Comparison of ENCODE assay signal across 8 cellular contexts in the genomic region with DNA sequence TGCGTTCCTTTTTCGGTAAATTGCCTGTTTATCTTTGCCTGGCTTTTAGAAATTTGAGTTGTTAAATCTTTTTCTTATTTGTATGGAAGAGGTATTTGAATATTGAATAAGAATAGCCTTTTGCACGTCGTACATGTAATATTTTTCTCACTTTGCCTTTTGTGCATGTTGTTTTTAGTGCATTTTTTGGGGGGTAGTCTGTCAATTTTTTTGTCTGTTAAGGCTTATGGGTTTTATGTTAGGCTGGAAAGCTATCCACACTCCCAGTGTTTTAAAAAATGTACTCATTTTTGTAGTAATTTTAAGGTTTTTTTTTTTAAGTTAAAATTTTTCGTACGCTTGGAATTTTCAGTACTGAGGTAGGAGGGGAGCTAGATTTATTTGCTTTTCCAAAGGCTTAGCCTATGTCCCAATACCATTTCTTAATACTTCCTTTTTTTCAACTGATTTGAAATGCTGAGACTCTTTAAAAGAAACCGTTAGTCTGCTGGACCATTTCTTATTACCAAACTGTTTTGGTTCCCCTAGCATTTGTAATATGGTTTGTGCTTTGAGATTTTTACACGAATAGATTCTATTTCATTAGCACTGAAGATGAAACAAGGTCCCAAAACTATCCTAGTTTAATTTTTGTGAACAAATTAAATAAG. TPM values are rescaled to one million over a fixed set of nuclear protein-coding genes. Genes with fewer than 3 reads are reported as not detected.
A peak's percentile ranks its signal among the peaks of the same experiment; 100 is the strongest.
DNase-seq lines count a peak whose midpoint lies in the region; TF ChIP-seq lines count a peak whose summit lies in the region.

No MANE protein-coding gene starts in this region.

- H3K79me2 ChIP-seq in trophoblast cell (ENCODE audit: control insufficient read depth, insufficient read depth, low read length, poor library complexity): no peaks in the 10 kb centered on the region

- H3K4me1 ChIP-seq in endodermal cell (ENCODE audit: control insufficient read depth, insufficient read depth, low read length) (peaks cover 2% of the 10 kb centered on the region), trophoblast cell (ENCODE audit: control insufficient read depth in 1 of 2, insufficient read depth in 2 of 2, low read length in 2 of 2) (peaks cover 0 to 3% of the 10 kb centered on the region in 2 experiments)

- peaks cover 4% of the 10 kb centered on the region for H3K4me1 Mint-ChIP-seq in endodermal cell

- H3K18ac ChIP-seq in trophoblast cell (ENCODE audit: low read length): no peak overlapping the region

- TF ChIP-seq CTCF in endodermal cell (conservative IDR thresholded peaks at IDR 0.05): no peak

- peak overlapping the region; percentile 78 for H3K4me3 ChIP-seq in endodermal cell (ENCODE audit: low read length)
- H3K4me3 ChIP-seq in trophoblast cell (ENCODE audit: low read depth, low read length): no peak overlapping the region

- peaks cover 20% of the 10 kb centered on the region for H3K27me3 ChIP-seq in endodermal cell (ENCODE audit: control insufficient read depth, insufficient read depth, low read length, poor library complexity, severe bottlenecking)
- H3K27me3 ChIP-seq in trophoblast cell (ENCODE audit: insufficient read depth, low read length): peaks cover 10% of the 10 kb centered on the region

- H2BK5ac ChIP-seq in trophoblast cell (ENCODE audit: low read depth, low read length, poor library complexity): no peak overlapping the region

- peaks cover 18% of the 10 kb centered on the region for H3K27me3 Mint-ChIP-seq in endodermal cell (ENCODE audit: insufficient read depth)

- H4K12ac ChIP-seq in trophoblast cell (ENCODE audit: low read depth, low read length): no peak overlapping the region

- peak overlapping the region; percentile 77 for H3K4me3 Mint-ChIP-seq in endodermal cell

- no peak overlapping the region for H2BK12ac ChIP-seq in trophoblast cell (ENCODE audit: low read length)

- 20 to 48% methylated on average over 2 to 8 of the region's 8 CpGs for WGBS in endodermal cell (ENCODE audit: insufficient coverage in 1 of 2, insufficient read length in 1 of 2), 2 experiments
- WGBS in trophoblast cell (ENCODE audit: extremely low coverage, insufficient coverage, insufficient read length): 100% methylated on average over 2 of the region's 8 CpGs

- no peak overlapping the region for H3K27ac ChIP-seq in endodermal cell (ENCODE audit: low read depth, low read length)
- H3K27ac ChIP-seq in trophoblast cell (ENCODE audit: low read depth, low read length): no peak overlapping the region

- no peak overlapping the region for H2BK120ac ChIP-seq in trophoblast cell (ENCODE audit: insufficient read depth, low read length, poor library complexity)

- H4K91ac ChIP-seq in trophoblast cell (ENCODE audit: low read depth, low read length): no peak overlapping the region

- no peak overlapping the region for H3K9ac ChIP-seq in endodermal cell (ENCODE audit: extremely low read depth, low read length, poor library complexity, severe bottlenecking)
- no peak overlapping the region for H3K9ac ChIP-seq in trophoblast cell (ENCODE audit: low read length)

- peak; percentile 69 for DNase-seq in GF-D8 (lab: John Stamatoyannopoulos, UW)
- DNase-seq in NOMO-1 treated with DMSO at 0.1 percent for 48 hours (lab: John Stamatoyannopoulos, UW; ENCODE audit: unreplicated experiment): peak; percentile 66
- DNase-seq in endodermal cell: no peak
- no peak for DNase-seq in trophoblast cell
- no peak for DNase-seq in EL
- DNase-seq in NCI-H82 (lab: John Stamatoyannopoulos, UW): no peak
- DNase-seq in SK-N-DZ (ENCODE audit: low spot score): no peak
- no peak for DNase-seq in NCI-H2227 treated with DMSO at 0.1 percent for 48 hours (lab: John Stamatoyannopoulos, UW)

- peak overlapping the region; percentile 82 for H3K4me2 ChIP-seq in trophoblast cell (ENCODE audit: low read length)

- H3K9me3 ChIP-seq in endodermal cell (ENCODE audit: control insufficient read depth, low read length): no peaks in the 10 kb centered on the region
- H3K9me3 ChIP-seq in trophoblast cell (ENCODE audit: insufficient read depth, low read depth, low read length): no peaks in the 10 kb centered on the region

- H4K8ac ChIP-seq in trophoblast cell (ENCODE audit: low read depth, low read length): no peak overlapping the region

- no peak overlapping the region for H3K4ac ChIP-seq in trophoblast cell (ENCODE audit: low read depth, low read length)

- H3K9me3 Mint-ChIP-seq in endodermal cell: no peaks in the 10 kb centered on the region

- no peak overlapping the region for H2AK5ac ChIP-seq in trophoblast cell (ENCODE audit: low read length)

- no peak overlapping the region for H3K14ac ChIP-seq in trophoblast cell (ENCODE audit: low read length)

- no peak overlapping the region for H3K23ac ChIP-seq in trophoblast cell (ENCODE audit: low read length)

- peaks cover 1% of the 10 kb centered on the region for H3K36me3 Mint-ChIP-seq in endodermal cell (ENCODE audit: low read depth)

- no peaks in the 10 kb centered on the region for H3K36me3 ChIP-seq in endodermal cell (ENCODE audit: control insufficient read depth, insufficient read depth, low read length)
- no peaks in the 10 kb centered on the region for H3K36me3 ChIP-seq in trophoblast cell (ENCODE audit: control insufficient read depth in 1 of 2, insufficient read depth in 2 of 2, low read length in 2 of 2)

- H3K27ac Mint-ChIP-seq in endodermal cell: no peak overlapping the region

- no peaks in the 10 kb centered on the region for H3K79me1 ChIP-seq in trophoblast cell (ENCODE audit: low read length)

- H2AFZ ChIP-seq in trophoblast cell (ENCODE audit: insufficient read depth, low read length, poor library complexity): no peak overlapping the region

RNA-seq across cellular contexts. Expression of a gene that starts 1.3 kb away (rescaled TPM):
- total RNA-seq in endodermal cell: 10 to 100 TPM in 1 of 2 donors, 1 to 10 TPM in 1; 9.6 to 10.1 TPM
- 1.8 TPM for polyA plus RNA-seq in endodermal cell (2013, experiment 1 of 2)
- 1.3 TPM for polyA plus RNA-seq in endodermal cell (2013, experiment 2 of 2)
- polyA plus RNA-seq in trophoblast cell (2013): 3.1 and 3.3 TPM in 2 replicates
- polyA plus RNA-seq in SK-N-DZ (2014; cell fraction: cytosol; rRNA removed): 0.77 and 1.2 TPM in 2 replicates
- polyA plus RNA-seq in SK-N-DZ (2014; cell fraction: nucleus; rRNA removed): 1.3 and 2.3 TPM in 2 replicates

Comparison
In these comparisons a context has a peak if more than half of its experiments do, and no peak if none do; other contexts are left out.
1. DNase-seq: peak in GF-D8 (single experiment) and NOMO-1 treated with DMSO at 0.1 percent for 48 hours (single experiment); none in endodermal cell (single experiment), trophoblast cell (0 of 2), EL (single experiment), NCI-H82 (single experiment), SK-N-DZ (single experiment) and NCI-H2227 treated with DMSO at 0.1 percent for 48 hours (single experiment).